ENCODE assay signal across 1 cellular context in genomic region chr19:29439021-29439420, GRCh38.
A peak's percentile ranks its signal among the peaks of the same experiment; 100 is the strongest.
TF ChIP-seq lines count a peak whose summit lies in the region.

No MANE protein-coding gene starts in this region.

TF ChIP-seq in HEK293, 187 proteins besides CTCF, POLR2A, EP300 and RAD21 (continued from another document):
- no peak for TF ChIP-seq SCRT1 (tag by site-specific recombination; IDR thresholded peaks at IDR 0.05; ENCODE audit: borderline replicate concordance)
- no peak for TF ChIP-seq ZNF585B (tag by site-specific recombination; IDR thresholded peaks at IDR 0.05)
- TF ChIP-seq PRDM1 (tag by site-specific recombination; IDR thresholded peaks at IDR 0.05), result peak; percentile 48
- no peak for TF ChIP-seq ZSCAN5A (tag by site-specific recombination; IDR thresholded peaks at IDR 0.05)
- TF ChIP-seq ZNF677 (tag by site-specific recombination; IDR thresholded peaks at IDR 0.05), result no peak
- TF ChIP-seq GFI1B (tag by site-specific recombination; IDR thresholded peaks at IDR 0.05), result no peak
